ENCODE assay signal across 19 cellular contexts in the genomic region with DNA sequence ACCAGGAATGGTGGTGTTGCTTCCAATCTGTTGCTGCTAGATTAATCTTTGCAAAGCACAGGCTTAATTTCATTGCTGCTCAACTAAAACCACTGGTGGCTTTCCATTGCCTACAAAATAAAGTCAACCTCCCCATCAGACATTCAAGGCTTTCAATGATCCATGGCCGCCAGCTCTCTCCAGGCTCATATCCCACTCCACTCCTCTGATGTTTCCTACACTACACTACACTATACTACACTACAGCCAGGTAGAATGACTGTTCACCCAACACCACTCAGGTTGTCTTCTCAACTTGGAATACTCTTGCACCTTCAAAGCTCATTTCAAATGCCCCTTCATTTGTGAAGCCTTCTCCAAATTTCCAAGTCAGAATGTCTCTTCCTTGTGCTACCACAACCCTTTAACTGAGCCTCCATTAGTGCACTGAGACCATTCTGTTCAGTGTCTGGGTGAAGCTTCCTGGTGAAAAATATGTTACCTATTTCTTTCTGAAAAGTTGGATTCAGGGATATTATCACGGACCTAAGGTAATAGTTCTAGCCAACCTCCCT. TPM values are rescaled to one million over a fixed set of nuclear protein-coding genes. Genes with fewer than 3 reads are reported as not detected.
DNase-seq lines count a peak whose midpoint lies in the region; ATAC-seq, FAIRE-seq and TF ChIP-seq lines count a peak whose summit lies in the region.
"Had no signal": no experiment of that assay in that cellular context is flagged by ENCODE, and none has a peak within 500 bp of the region (broad histone marks: within the 10 kb centered on the region; RNA-seq: fewer than 3 reads in every experiment).

No MANE protein-coding gene starts in this region.

- no peaks in the 10 kb centered on the region for H3K9me3 ChIP-seq in lower lobe of right lung

- H3K27me3 ChIP-seq in lower lobe of right lung (ENCODE audit: low read depth) = no peaks in the 10 kb centered on the region

- peak; percentile 44 for FAIRE-seq in GM19239 (lab: Jason Lieb, UNC)
- FAIRE-seq: H1 had no signal

- H3K4me3 Mint-ChIP-seq in endothelial cell (ENCODE audit: unreplicated experiment) = peak overlapping the region; percentile 15
- no peak overlapping the region for H3K4me3 Mint-ChIP-seq in stimulated activated naive B cell treated with anti-CD40 and anti-IgM and Interleukin-4, amounts not matched to agents 10 μg/mL and 1 μg/mL and 100 μg/mL, for 72 hours
- H3K4me3 Mint-ChIP-seq: CD4-positive, alpha-beta memory T cell had no signal

- no peak overlapping the region for H3K27ac ChIP-seq in lower lobe of right lung
- H3K27ac ChIP-seq: GM23248 had no signal

- H3K4me1 Mint-ChIP-seq in endothelial cell (ENCODE audit: unreplicated experiment) = no peaks in the 10 kb centered on the region
- H3K4me1 Mint-ChIP-seq in stimulated activated naive B cell treated with anti-CD40 and anti-IgM and Interleukin-4, amounts not matched to agents 10 μg/mL and 1 μg/mL and 100 μg/mL, for 72 hours = peaks cover 8 to 25% of the 10 kb centered on the region in 2 donors

- intact Hi-C loops in lower lobe of right lung (cut with DNase I) (no loop called here), cardiac septum (cut with DNase I) (no loop called here)

- no peak for ATAC-seq in stimulated activated naive B cell treated with anti-CD40 and anti-IgM and Interleukin-4, amounts not matched to agents 10 μg/mL and 1 μg/mL and 100 μg/mL, for 72 hours (replicated peaks)
- ATAC-seq in HG03565 (IDR thresholded peaks at IDR 0.05; ENCODE audit: unreplicated experiment) = no peak
- no peak for ATAC-seq in lower lobe of right lung

- H3K9me3 Mint-ChIP-seq in endothelial cell (ENCODE audit: unreplicated experiment) = peaks cover 5% of the 10 kb centered on the region
- H3K9me3 Mint-ChIP-seq in stimulated activated naive B cell treated with anti-CD40 and anti-IgM and Interleukin-4, amounts not matched to agents 10 μg/mL and 1 μg/mL and 100 μg/mL, for 72 hours = peaks cover 15 to 17% of the 10 kb centered on the region in 2 donors

- H3K4me1 ChIP-seq in lower lobe of right lung = no peaks in the 10 kb centered on the region

- H3K36me3 ChIP-seq in lower lobe of right lung = peaks cover 22% of the 10 kb centered on the region

- no peak for DNase-seq in GM19239 (ENCODE audit: insufficient read length, low spot score)
- DNase-seq in endothelial cell (ENCODE audit: low spot score) = no peak
- no peak for DNase-seq in stimulated activated naive B cell treated with anti-CD40 and anti-IgM and Interleukin-4, amounts not matched to agents 10 μg/mL and 1 μg/mL and 100 μg/mL, for 72 hours
- DNase-seq in lower lobe of right lung = no peak
- DNase-seq in cardiac septum (ENCODE audit: low spot score) = no peak
- DNase-seq: C1 segment of cervical spinal cord; Calu3; CD4-positive, alpha-beta memory T cell; COR-L47; DMS53; DMS79 treated with DMSO at 0.1 percent for 48 hours; GF-D8; GM23248; H7; HCEC 1CT had no signal

- H3K27me3 Mint-ChIP-seq in endothelial cell (ENCODE audit: unreplicated experiment) = peaks cover 2% of the 10 kb centered on the region
- no peaks in the 10 kb centered on the region for H3K27me3 Mint-ChIP-seq in stimulated activated naive B cell treated with anti-CD40 and anti-IgM and Interleukin-4, amounts not matched to agents 10 μg/mL and 1 μg/mL and 100 μg/mL, for 72 hours
- H3K27me3 Mint-ChIP-seq: CD4-positive, alpha-beta memory T cell had no signal

- TF ChIP-seq CTCF in endothelial cell (IDR thresholded peaks at IDR 0.05; ENCODE audit: unreplicated experiment) (no peak), lower lobe of right lung (IDR thresholded peaks at IDR 0.05) (no peak)

- no peak overlapping the region for H3K4me3 ChIP-seq in lower lobe of right lung
- H3K4me3 ChIP-seq: GM23248 had no signal

- H3K36me3 Mint-ChIP-seq in endothelial cell (ENCODE audit: low read depth, unreplicated experiment) = peaks cover 45% of the 10 kb centered on the region
- peaks cover 52 to 68% of the 10 kb centered on the region in 2 donors for H3K36me3 Mint-ChIP-seq in stimulated activated naive B cell treated with anti-CD40 and anti-IgM and Interleukin-4, amounts not matched to agents 10 μg/mL and 1 μg/mL and 100 μg/mL, for 72 hours

- no peak overlapping the region for H3K27ac Mint-ChIP-seq in endothelial cell (ENCODE audit: unreplicated experiment)
- H3K27ac Mint-ChIP-seq in stimulated activated naive B cell treated with anti-CD40 and anti-IgM and Interleukin-4, amounts not matched to agents 10 μg/mL and 1 μg/mL and 100 μg/mL, for 72 hours = peak overlapping the region; percentile 75

RNA-seq across cellular contexts. Expression of gene CC2D2B, which starts 35.5 kb away (rescaled TPM):
- total RNA-seq in endothelial cell (ENCODE audit: unreplicated experiment) = 2.1 TPM
- 1.6 TPM for total RNA-seq in lower lobe of right lung
- 1.5 TPM for total RNA-seq in cardiac septum
- total RNA-seq: A673, Calu3, G401, GM23248 had no signal
